ENCODE assay signal across 1 cellular context in the genomic region with DNA sequence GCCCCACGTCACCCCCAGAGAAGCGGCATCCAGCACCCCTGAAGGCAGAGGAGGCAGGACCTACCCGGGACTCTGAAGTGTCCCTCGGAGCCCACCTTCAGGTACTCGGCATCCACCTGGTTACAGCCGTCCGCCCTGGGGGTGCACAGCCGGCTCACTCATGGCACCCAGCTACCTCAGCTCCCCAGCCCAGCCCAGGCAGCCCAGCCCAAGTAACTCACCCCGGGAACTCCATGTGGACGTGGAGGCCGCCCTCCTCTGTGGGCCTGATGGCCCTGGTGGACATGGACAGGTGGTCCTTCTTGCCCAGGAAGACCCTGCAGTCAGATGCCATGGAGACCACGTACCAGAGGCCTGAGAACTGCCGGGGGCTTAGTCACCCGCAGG.
TF ChIP-seq lines count a peak whose summit lies in the region.

No MANE protein-coding gene starts in this region.

TF ChIP-seq in HepG2, 621 proteins besides CTCF, POLR2A, EP300 and RAD21:
- TF ChIP-seq MED13 (CRISPR knock-in tag; IDR thresholded peaks at IDR 0.05), result no peak
- TF ChIP-seq ZNF709 (CRISPR knock-in tag; IDR thresholded peaks at IDR 0.05), result no peak
- TF ChIP-seq TFE3 (CRISPR knock-in tag; IDR thresholded peaks at IDR 0.05), result no peak
- no peak for TF ChIP-seq PRMT3 (CRISPR knock-in tag; IDR thresholded peaks at IDR 0.05; ENCODE audit: borderline replicate concordance, low read depth)
- no peak for TF ChIP-seq KLF13 (CRISPR knock-in tag; IDR thresholded peaks at IDR 0.05)
- no peak for TF ChIP-seq ZNF576 (CRISPR knock-in tag; IDR thresholded peaks at IDR 0.05)
